10 cellular contexts compared by ENCODE assay signal in the genomic region with DNA sequence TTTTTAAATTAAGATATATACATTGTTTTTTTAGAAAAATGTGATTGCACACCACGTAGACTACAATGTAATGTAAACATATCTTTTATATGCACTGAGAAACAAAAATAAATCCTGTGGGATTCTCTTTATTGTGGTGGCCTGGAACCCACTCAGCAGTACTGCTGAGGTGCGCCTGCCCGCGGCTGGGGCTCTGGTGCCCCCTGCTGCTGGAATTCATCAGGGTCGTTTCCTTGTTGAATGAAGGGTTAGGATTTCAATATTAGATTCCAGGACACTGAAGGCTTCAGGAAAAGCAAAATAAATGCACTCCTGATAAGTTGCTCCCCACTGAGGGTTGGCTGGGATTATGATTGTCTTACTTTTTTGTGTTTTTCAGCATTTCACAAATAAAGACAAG.
A peak's percentile ranks its signal among the peaks of the same experiment; 100 is the strongest.
DNase-seq lines count a peak whose midpoint lies in the region; ATAC-seq and TF ChIP-seq lines count a peak whose summit lies in the region.
"Had no signal": no experiment of that assay in that cellular context is flagged by ENCODE, and none has a peak within 500 bp of the region (broad histone marks: within the 10 kb centered on the region; RNA-seq: fewer than 3 reads in every experiment).

No MANE protein-coding gene starts in this region.

- WGBS in spleen, 5 donors = 58 to 71% (median 61%) methylated on average over 5 of the region's 5 CpGs

- peak; percentile 35; the same call in 1 of the 2 replicates for TF ChIP-seq RAD21 in HCT116 (IDR thresholded peaks at IDR 0.05; ENCODE audit: low read depth)

- no peaks in the 10 kb centered on the region for H4K20me1 ChIP-seq in HCT116 (ENCODE audit: insufficient read depth)

- CTCF ChIA-PET in HCT116 (lab: Charles Lee) = no interaction called here

- DNase-seq in AG09309 (ENCODE audit: low read depth) (no peak), HCT116 (ENCODE audit: low read depth, low spot score) (no peak), iPS-NIHi11 (ENCODE audit: low spot score) (peak; percentile 40), spleen (no peak), DMS79 (lab: John Stamatoyannopoulos, UW) (no peak)
- DNase-seq in activated CD4-positive, alpha-beta T cell treated with anti-CD3 and anti-CD28 coated beads for 48 hours = peak; percentile 45

- no peak overlapping the region for H3K27ac ChIP-seq in HCT116 (ENCODE audit: low read depth, low read length)
- H3K27ac ChIP-seq in spleen = no peak overlapping the region

- no peaks in the 10 kb centered on the region for H3K9me2 ChIP-seq in HCT116 (ENCODE audit: insufficient read depth)

- H3K4me2 ChIP-seq in HCT116 (ENCODE audit: low read length) = no peak overlapping the region

- no peak overlapping the region for H2AFZ ChIP-seq in HCT116 (ENCODE audit: low read depth, low read length, poor library complexity, severe bottlenecking)

- TF ChIP-seq CTCF in AG09309 (IDR thresholded peaks at IDR 0.05; ENCODE audit: control insufficient read depth, insufficient read depth, low read depth, low read length, missing control alignments) (peak; percentile 65), HCT116 (IDR thresholded peaks at IDR 0.05 in 2 of 3, conservative IDR thresholded peaks at IDR 0.05 in 1 of 3; ENCODE audit: borderline replicate concordance in 1 of 3, insufficient read depth in 1 of 3, low read depth in 2 of 3, low read length in 2 of 3) (peak in 2 of 3 experiments; percentile 52 to 54; a peak in 4 of 6 replicates), spleen (IDR thresholded peaks at IDR 0.05 in 8 of 11, conservative IDR thresholded peaks at IDR 0.05 in 3 of 11) (peak in 4 of 11 experiments; percentile 13 to 40 (median 29))

- H3K79me2 ChIP-seq in HCT116 (ENCODE audit: insufficient read depth, low read length) = no peaks in the 10 kb centered on the region

- H3K4me1 ChIP-seq in HCT116 (ENCODE audit: control insufficient read depth in 1 of 2, insufficient read depth in 2 of 2, low read length in 2 of 2) = no peaks in the 10 kb centered on the region
- no peaks in the 10 kb centered on the region for H3K4me1 ChIP-seq in spleen

- BruUV-seq in HCT116 (replicated peaks; lab: Mats Ljungman, UMichigan) = no TSS peak

- RAD21 ChIA-PET in HCT116 (lab: Charles Lee; ENCODE audit: low non-redundant PET in 1 of 2, low total read pairs in 2 of 2, uncharacterized antibody in 2 of 2, unreplicated experiment in 2 of 2) = no interaction called here

- H3K36me3 ChIP-seq in HCT116 (ENCODE audit: control insufficient read depth in 1 of 2, insufficient read depth in 2 of 2, low read length in 2 of 2) = no peaks in the 10 kb centered on the region
- H3K36me3 ChIP-seq in spleen = no peaks in the 10 kb centered on the region

- intact Hi-C loops in HCT116 (cut with micrococcal nuclease) (loop anchor here (5.0 kb wide), 1 partner anchor 618 kb away; no protein-coding TSS in a partner anchor), spleen (cut with DNase I; ENCODE audit: low total_unique reads) (no loop called here)

- POLR2A ChIA-PET in HCT116 (lab: Charles Lee) = no interaction called here

- TF ChIP-seq POLR2A in HCT116 (IDR thresholded peaks at IDR 0.05; ENCODE audit: borderline replicate concordance, extremely low read depth, insufficient read depth, insufficient read length) = no peak
- no peak for TF ChIP-seq POLR2A in spleen (IDR thresholded peaks at IDR 0.05)

- ATAC-seq in HCT116 (no peak), HG03175 (IDR thresholded peaks at IDR 0.05; ENCODE audit: unreplicated experiment) (no peak), HG03095 (IDR thresholded peaks at IDR 0.05; ENCODE audit: unreplicated experiment) (no peak)
- ATAC-seq: activated naive CD4-positive, alpha-beta T cell treated with anti-CD3 and anti-CD28 coated beads, Interleukin-2, amount 50 U/mL, for 72 hours had no signal

- H3K27me3 ChIP-seq in HCT116 (ENCODE audit: insufficient read depth, low read length) (no peaks in the 10 kb centered on the region), spleen (replicated peaks in 1 of 7) (peaks cover 0 to 5% (median 0%) of the 10 kb centered on the region in 7 donors)

- H3K9me3 ChIP-seq in HCT116 (ENCODE audit: control insufficient read depth in 1 of 2, insufficient read depth in 1 of 2, low read depth in 1 of 2, low read length in 2 of 2) (no peaks in the 10 kb centered on the region), spleen (no peaks in the 10 kb centered on the region)

- no peak overlapping the region for H3K9ac ChIP-seq in HCT116 (ENCODE audit: low read length)

- H3K4me3 ChIP-seq in AG09309 (ENCODE audit: control insufficient read depth, low read depth, low read length) (no peak overlapping the region), HCT116 (replicated peaks in 1 of 2; ENCODE audit: low read depth in 1 of 2, low read length in 2 of 2) (no peak overlapping the region), spleen (no peak overlapping the region)
- H3K4me3 ChIP-seq: lung had no signal

TF ChIP-seq in HCT116, 20 proteins besides CTCF, POLR2A, EP300 and RAD21:
- no peak for TF ChIP-seq YY1 (IDR thresholded peaks at IDR 0.05; ENCODE audit: extremely low read depth, insufficient replicate concordance, low read depth, low read length)
- no peak for TF ChIP-seq CBX3 (IDR thresholded peaks at IDR 0.05; ENCODE audit: low read depth)
- TF ChIP-seq ZFX (IDR thresholded peaks at IDR 0.05) = no peak
- TF ChIP-seq REST (IDR thresholded peaks at IDR 0.05; ENCODE audit: low read depth) = no peak
- no peak for TF ChIP-seq ATF3 (IDR thresholded peaks at IDR 0.05)
- no peak for TF ChIP-seq FOSL1 (IDR thresholded peaks at IDR 0.05; ENCODE audit: low read depth)
- TF ChIP-seq JUND (IDR thresholded peaks at IDR 0.05) = no peak
- TF ChIP-seq EGR1 (IDR thresholded peaks at IDR 0.05; ENCODE audit: low read depth) = no peak
- no peak for TF ChIP-seq ZNF274 (IDR thresholded peaks at IDR 0.05; ENCODE audit: low read depth, low read length)
- no peak for TF ChIP-seq SP1 (IDR thresholded peaks at IDR 0.05; ENCODE audit: low read depth)
- TF ChIP-seq POLR2AphosphoS5 (IDR thresholded peaks at IDR 0.05; ENCODE audit: low read depth, low read length) = no peak
- TF ChIP-seq MAX (IDR thresholded peaks at IDR 0.05) = no peak
- no peak for TF ChIP-seq SRF (IDR thresholded peaks at IDR 0.05; ENCODE audit: low read depth)
- TF ChIP-seq, protein P1, sequence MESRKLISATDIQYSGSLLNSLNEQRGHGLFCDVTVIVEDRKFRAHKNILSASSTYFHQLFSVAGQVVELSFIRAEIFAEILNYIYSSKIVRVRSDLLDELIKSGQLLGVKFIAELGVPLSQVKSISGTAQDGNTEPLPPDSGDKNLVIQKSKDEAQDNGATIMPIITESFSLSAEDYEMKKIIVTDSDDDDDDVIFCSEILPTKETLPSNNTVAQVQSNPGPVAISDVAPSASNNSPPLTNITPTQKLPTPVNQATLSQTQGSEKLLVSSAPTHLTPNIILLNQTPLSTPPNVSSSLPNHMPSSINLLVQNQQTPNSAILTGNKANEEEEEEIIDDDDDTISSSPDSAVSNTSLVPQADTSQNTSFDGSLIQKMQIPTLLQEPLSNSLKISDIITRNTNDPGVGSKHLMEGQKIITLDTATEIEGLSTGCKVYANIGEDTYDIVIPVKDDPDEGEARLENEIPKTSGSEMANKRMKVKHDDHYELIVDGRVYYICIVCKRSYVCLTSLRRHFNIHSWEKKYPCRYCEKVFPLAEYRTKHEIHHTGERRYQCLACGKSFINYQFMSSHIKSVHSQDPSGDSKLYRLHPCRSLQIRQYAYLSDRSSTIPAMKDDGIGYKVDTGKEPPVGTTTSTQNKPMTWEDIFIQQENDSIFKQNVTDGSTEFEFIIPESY (IDR thresholded peaks at IDR 0.05; ENCODE audit: extremely low read depth, insufficient replicate concordance, low read length) = no peak
- no peak for TF ChIP-seq TCF7L2 (IDR thresholded peaks at IDR 0.05; ENCODE audit: borderline replicate concordance, extremely low read depth, insufficient read depth, insufficient read length)
- no peak for TF ChIP-seq SIN3A (IDR thresholded peaks at IDR 0.05; ENCODE audit: low read depth)
- TF ChIP-seq EZH2 (IDR thresholded peaks at IDR 0.05) = no peak
- TF ChIP-seq CEBPB (IDR thresholded peaks at IDR 0.05; ENCODE audit: low read depth) = no peak

Comparison
In these comparisons a context has a peak if more than half of its experiments do, and no peak if none do; other contexts are left out.
1. DNase-seq: peak in activated CD4-positive, alpha-beta T cell treated with anti-CD3 and anti-CD28 coated beads for 48 hours (single experiment) and iPS-NIHi11 (single experiment); none in AG09309 (single experiment), HCT116 (single experiment), spleen (single experiment) and DMS79 (single experiment).